Comparison of ENCODE assay signal across 16 cellular contexts in genomic region chr16:24525970-24526559, GRCh38. TPM values are rescaled to one million over a fixed set of nuclear protein-coding genes. Genes with fewer than 3 reads are reported as not detected.
DNase-seq lines count a peak whose midpoint lies in the region; ATAC-seq and TF ChIP-seq lines count a peak whose summit lies in the region.
"Had no signal": no experiment of that assay in that cellular context is flagged by ENCODE, and none has a peak within 500 bp of the region (broad histone marks: within the 10 kb centered on the region; RNA-seq: fewer than 3 reads in every experiment).

No MANE protein-coding gene starts in this region.

- DNase-seq in ELF-1 (ENCODE audit: low read depth, low spot score) = peak; percentile 15
- no peak for DNase-seq in Panc1 (ENCODE audit: low read depth, low spot score)
- DNase-seq in fibroblast of the aortic adventitia (ENCODE audit: low read depth) = peak; percentile 93
- peak; percentile 12 for DNase-seq in stimulated activated CD8-positive, alpha-beta memory T cell treated with anti-CD3 and anti-CD28 coated beads, Interleukin-4, amount 100 ng/mL, for 48 hours
- DNase-seq in GM13977 (ENCODE audit: low spot score) = no peak
- DNase-seq in OCI-M2 (lab: John Stamatoyannopoulos, UW; ENCODE audit: unreplicated experiment) = no peak
- DNase-seq: activated CD8-positive, alpha-beta memory T cell treated with anti-CD3 and anti-CD28 coated beads, Interleukin-2, amount 10 ng/mL, durations not matched to agents 7 days and 5 days; activated naive CD8-positive, alpha-beta T cell treated with anti-CD3 and anti-CD28 coated beads for 36 hours; Calu3; left ventricle myocardium superior; NCI-H345; stimulated activated CD4-positive, alpha-beta T cell treated with anti-CD3 and anti-CD28 coated beads, Interleukin-1b, Interleukin-23, amount 100 ng/mL, for 48 hours; stimulated activated naive CD4-positive, alpha-beta T cell treated with Interleukin-2 at 50 U/mL for 16 hours had no signal

- POLR2A ChIA-PET in Panc1 (lab: Charles Lee) = no interaction called here

- H3K4me1 ChIP-seq in Panc1 (ENCODE audit: control insufficient read depth, insufficient read depth, low read length) = peaks cover 3% of the 10 kb centered on the region; the same call in 1 of the 2 replicates

- H3K27ac ChIP-seq in Panc1 (ENCODE audit: low read length) = no peak overlapping the region
- H3K27ac ChIP-seq: ovary had no signal

- ATAC-seq in Panc1 (peak; percentile 54; the same call in 1 of the 2 replicates), GM21515 (IDR thresholded peaks at IDR 0.05; ENCODE audit: unreplicated experiment) (no peak), GM18505 (IDR thresholded peaks at IDR 0.05; ENCODE audit: unreplicated experiment) (no peak)
- ATAC-seq: activated CD8-positive, alpha-beta memory T cell treated with anti-CD3 and anti-CD28 coated beads, Interleukin-2, amount 10 ng/mL, durations not matched to agents 7 days and 5 days; left ventricle myocardium superior had no signal

- TF ChIP-seq POLR2A in GM18505 (IDR thresholded peaks at IDR 0.05; ENCODE audit: borderline replicate concordance, extremely low read depth, insufficient read depth, insufficient read length) = no peak

- in situ Hi-C loops in Panc1 (cut with HindIII; ENCODE audit: low pct_unique_long_range_greater_than_20kb, low sequenced_read_pairs) = no loop called here
- in situ Hi-C loops in GM13977 (cut with MboI; ENCODE audit: low pct_unique_long_range_greater_than_20kb, low sequenced_read_pairs, unreplicated experiment) = no loop called here

- intact Hi-C loops in Panc1 (cut with micrococcal nuclease; ENCODE audit: unreplicated experiment) = no loop called here

- CTCF ChIA-PET in Panc1 (lab: Charles Lee) = no interaction called here

- H3K9me3 ChIP-seq in Panc1 (ENCODE audit: control insufficient read depth, insufficient read depth, low read depth, low read length) = no peaks in the 10 kb centered on the region
- H3K9me3 ChIP-seq: ovary had no signal

- TF ChIP-seq CTCF in Panc1 (IDR thresholded peaks at IDR 0.05) = no peak
- TF ChIP-seq CTCF in fibroblast of the aortic adventitia (IDR thresholded peaks at IDR 0.05; ENCODE audit: insufficient read depth, low read length) = no peak
- TF ChIP-seq CTCF in GM13977 (IDR thresholded peaks at IDR 0.05; ENCODE audit: extremely low read depth, insufficient read depth, missing control alignments) = no peak

- H3K27me3 ChIP-seq in Panc1 (ENCODE audit: control insufficient read depth, insufficient read depth, low read length) = no peaks in the 10 kb centered on the region
- H3K27me3 ChIP-seq: ovary had no signal

- BruUV-seq in Panc1 (replicated peaks; lab: Mats Ljungman, UMichigan) = no TSS peak

- H3K4me3 ChIP-seq in Panc1 (ENCODE audit: low read depth in 2 of 2, low read length in 2 of 2) (no peak overlapping the region), fibroblast of the aortic adventitia (ENCODE audit: low read depth, low read length) (no peak overlapping the region)
- H3K4me3 ChIP-seq: ovary had no signal

- H3K36me3 ChIP-seq in Panc1 (ENCODE audit: control insufficient read depth, insufficient read depth, low read length) = no peaks in the 10 kb centered on the region
- H3K36me3 ChIP-seq: ovary had no signal

RNA-seq across cellular contexts. Expression of gene RBBP6, which starts 13.3 kb away (rescaled TPM):
- 42.7 TPM for total RNA-seq in Panc1 (2021; ENCODE audit: unreplicated experiment)
- polyA plus RNA-seq in Panc1 (2012; ENCODE audit: insufficient read length) = 17.2 TPM
- total RNA-seq in fibroblast of the aortic adventitia (ENCODE audit: low replicate concordance) = 30.7 and 37.6 TPM in 2 replicates

Comparison
In these comparisons a context has a peak if more than half of its experiments do, and no peak if none do; other contexts are left out.
1. DNase-seq: peak in ELF-1 (single experiment), fibroblast of the aortic adventitia (single experiment) and stimulated activated CD8-positive, alpha-beta memory T cell treated with anti-CD3 and anti-CD28 coated beads, Interleukin-4, amount 100 ng/mL, for 48 hours (single experiment); none in Panc1 (single experiment), GM13977 (single experiment) and OCI-M2 (single experiment).